In the genomic region with DNA sequence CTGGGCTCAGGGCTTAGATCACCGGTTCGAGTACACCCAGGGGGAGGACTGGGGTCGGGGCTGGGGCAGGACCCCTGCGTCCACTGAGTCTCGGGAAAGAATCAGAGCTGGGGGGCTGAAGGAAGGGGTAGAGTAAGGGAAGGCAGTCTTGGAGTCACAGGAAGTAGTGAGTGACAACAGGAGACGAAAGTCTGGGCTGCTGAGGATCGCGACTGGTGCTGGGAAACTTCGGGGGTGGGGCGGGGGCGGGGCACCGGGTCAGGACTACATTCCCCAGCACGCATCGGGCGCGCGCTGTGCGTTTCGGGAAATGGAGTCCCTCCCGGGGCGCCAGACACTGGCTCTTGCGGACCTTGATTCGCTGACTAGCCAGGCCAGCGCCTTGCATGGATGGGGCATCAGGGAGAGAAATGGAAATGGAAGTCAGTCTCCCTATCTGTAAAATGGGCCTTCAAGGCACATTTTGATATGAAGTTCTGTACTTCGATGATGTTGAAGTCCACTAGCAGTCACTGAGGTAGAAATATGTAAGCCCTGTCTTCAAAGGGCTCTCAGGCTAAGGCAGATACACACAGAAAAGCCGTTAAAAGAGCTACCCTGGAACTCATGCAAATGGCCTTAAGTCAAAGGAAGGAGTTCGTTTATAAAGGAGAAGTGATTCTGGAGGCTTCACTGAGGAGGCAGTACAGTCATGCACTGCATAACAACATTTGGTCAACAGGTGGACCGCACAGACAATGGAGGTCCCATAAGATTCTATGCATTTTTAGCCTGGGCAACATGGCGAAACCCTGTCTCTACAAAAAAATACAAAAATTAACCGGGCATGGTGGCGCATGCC, we compare ENCODE assay signal across 9 cellular contexts. TPM values are rescaled to one million over a fixed set of nuclear protein-coding genes. Genes with fewer than 3 reads are reported as not detected.
DNase-seq lines count a peak whose midpoint lies in the region; ATAC-seq, FAIRE-seq and TF ChIP-seq lines count a peak whose summit lies in the region.
"Had no signal": no experiment of that assay in that cellular context is flagged by ENCODE, and none has a peak within 500 bp of the region (broad histone marks: within the 10 kb centered on the region; RNA-seq: fewer than 3 reads in every experiment).

No MANE protein-coding gene starts in this region.

- H3K27ac ChIP-seq in GM12878 (ENCODE audit: control insufficient read depth, insufficient read depth) (peak overlapping the region; percentile 39; the same call in 1 of the 2 replicates), vagina (peak overlapping the region; percentile 100)

- H3K9ac ChIP-seq in GM12878 (ENCODE audit: control insufficient read depth, insufficient read depth, low read length): peak overlapping the region; percentile 32; the same call in 1 of the 2 replicates

- TF ChIP-seq POLR2A in GM12878 (IDR thresholded peaks at IDR 0.05; ENCODE audit: low read depth, low read length) (no peak), vagina (IDR thresholded peaks at IDR 0.05) (peak in 1 of 2 donors; percentile 38)

- ATAC-seq in GM12878: peak; percentile 74

- H3K4me3 ChIP-seq in GM12878 (no peak overlapping the region), vagina (peak overlapping the region; percentile 63 to 78)

- no peak for TF ChIP-seq EP300 in GM12878 (IDR thresholded peaks at IDR 0.05; ENCODE audit: borderline replicate concordance in 1 of 2, control insufficient read depth in 1 of 2, low read depth in 2 of 2, low read length in 2 of 2)

- DNase-seq in NCI-H524 (lab: John Stamatoyannopoulos, UW) (peak; percentile 71 to 78), NCI-H524 treated with DMSO at 0.1 percent for 48 hours (lab: John Stamatoyannopoulos, UW) (no peak), MV-4-11 (lab: John Stamatoyannopoulos, UW) (peak; percentile 89), T1000 (lab: John Stamatoyannopoulos, UW) (peak; percentile 86), GM12878 (ENCODE audit: low read depth, low spot score) (no peak), hypothalamus (lab: John Stamatoyannopoulos, UW) (peak; percentile 44 to 94 (median 81)), retina (peak; percentile 89), vagina (ENCODE audit: extremely low spot score in 2 of 2) (no peak)
- DNase-seq: DND-41 had no signal

- H3K36me3 ChIP-seq in GM12878 (ENCODE audit: control insufficient read depth in 2 of 2, insufficient read depth in 2 of 2, low read length in 1 of 2) (no peaks in the 10 kb centered on the region), vagina (no peaks in the 10 kb centered on the region)

- RAD21 ChIA-PET in GM12878 (lab: Charles Lee; ENCODE audit: unreplicated experiment): interaction anchor here (0.6 to 2.0 kb wide), 2 partner anchors 20 to 52 kb away, joined by 3 to 7 read pairs; no protein-coding TSS in a partner anchor

- H3K4me2 ChIP-seq in GM12878 (ENCODE audit: control insufficient read depth, insufficient read depth): peak overlapping the region; percentile 71

- peak; percentile 71 for FAIRE-seq in GM12878 (lab: Jason Lieb, UNC)

- peaks cover 1% of the 10 kb centered on the region; the same call in 1 of the 2 replicates for H3K79me2 ChIP-seq in GM12878 (ENCODE audit: control insufficient read depth, insufficient read depth, low read length)

- H4K20me1 ChIP-seq in GM12878 (ENCODE audit: control insufficient read depth, insufficient read depth): no peaks in the 10 kb centered on the region; the same call in 1 of the 2 replicates

- H3K9me3 ChIP-seq in GM12878 (replicated peaks; ENCODE audit: control insufficient read depth, insufficient read depth, low read length) (no peaks in the 10 kb centered on the region), vagina (no peaks in the 10 kb centered on the region)

- no peak for TF ChIP-seq CTCF in GM12878 (IDR thresholded peaks at IDR 0.05 in 2 of 3, conservative IDR thresholded peaks at IDR 0.05 in 1 of 3; ENCODE audit: control insufficient read depth in 2 of 3, extremely low read depth in 1 of 3, insufficient read depth in 1 of 3, low read depth in 3 of 3, low read length in 3 of 3)
- TF ChIP-seq CTCF in vagina (IDR thresholded peaks at IDR 0.05): no peak

- no TSS peak for BruUV-seq in GM12878 (replicated peaks; lab: Mats Ljungman, UMichigan)

- CTCF ChIA-PET in GM12878 (lab: Yijun Ruan, JAX): interaction anchor here (1.2 to 4.1 kb wide), 2 partner anchors 45 to 52 kb away, joined by 4 to 28 read pairs; no protein-coding TSS in a partner anchor

- no peak for TF ChIP-seq RAD21 in GM12878 (IDR thresholded peaks at IDR 0.05; ENCODE audit: insufficient read depth, low read depth, low read length)

- POLR2A ChIA-PET in GM12878 (lab: Charles Lee): interaction anchor here (0.8 to 1.3 kb wide), 3 partner anchors 10 to 24 kb away, joined by 3 to 6 read pairs (median 4); no protein-coding TSS in a partner anchor

- peak overlapping the region; percentile 78 for H2AFZ ChIP-seq in GM12878 (ENCODE audit: control insufficient read depth, low read depth, low read length)

- in situ Hi-C loops in GM12878 (cut with MboI): no loop called here

- intact Hi-C loops in GM12878 (cut with micrococcal nuclease; ENCODE audit: unreplicated experiment) (loop anchor here (2.0 to 10.0 kb wide), 2 partner anchors 26 to 242 kb away; a partner anchor contains a TSS), vagina (cut with DNase I) (no loop called here)

- H3K27me3 ChIP-seq in GM12878 (replicated peaks in 1 of 2; ENCODE audit: control insufficient read depth in 2 of 2, insufficient read depth in 2 of 2, low read length in 1 of 2): no peaks in the 10 kb centered on the region
- H3K27me3 ChIP-seq in vagina: no peaks in the 10 kb centered on the region

- H3K4me1 ChIP-seq in GM12878 (ENCODE audit: control insufficient read depth, insufficient read depth, low read length) (peaks cover 31% of the 10 kb centered on the region), vagina (peaks cover 60% of the 10 kb centered on the region)

- WGBS in GM12878 (ENCODE audit: insufficient coverage, insufficient replicate concordance, low lambda C conversion rate, missing lambda C conversion rate): 4% methylated on average over 27 of the region's 31 CpGs

- SMC1A ChIA-PET in GM12878 (lab: Charles Lee; ENCODE audit: uncharacterized antibody, unreplicated experiment): interaction anchor here (0.5 to 8.8 kb wide), 5 partner anchors 14 to 99 kb away, joined by 3 to 146 read pairs (median 3); no protein-coding TSS in a partner anchor

RNA-seq across cellular contexts. Expression of a gene that starts 0.7 kb away (rescaled TPM):
- total RNA-seq in GM12878 (2013; cell fraction: nucleolus; rRNA removed): not detected in 2 replicates
- 0.05 and 0.11 TPM in 2 replicates for total RNA-seq in GM12878 (2014; rRNA removed)
- total RNA-seq in GM12878 (2014; rRNA removed; fragmentation: Illumina TruSeq; extraction: Trizol): 0.09 and 0.14 TPM in 2 replicates
- total RNA-seq in GM12878 (2021): 0.45 and 0.46 TPM in 2 replicates
- polyA plus RNA-seq in GM12878 (2011; ENCODE audit: low read depth): not detected
- polyA plus RNA-seq in GM12878 (2011; rRNA removed): 0.11 TPM in 1 of 2 replicates, not detected in the other
- polyA plus RNA-seq in GM12878 (2011; cell fraction: cytosol; rRNA removed): 0.07 and 0.13 TPM in 2 replicates
- 0.15 and 0.23 TPM in 2 replicates for polyA plus RNA-seq in GM12878 (2011; cell fraction: nucleus; rRNA removed)
- polyA plus RNA-seq in GM12878 (2012): 0.13 and 0.19 TPM in 2 replicates
- polyA plus RNA-seq in GM12878 (2014; fragmentation: Illumina TruSeq; extraction: Trizol): 0.16 TPM in 1 of 2 replicates, not detected in the other
- under 1 TPM in 1 of 2 experiments, not detected in 1; 0.04 TPM for polyA plus RNA-seq in GM12878 (2014; fragmentation: Nextera tagmentation; extraction: Ambion mirVana)
- 0.22 and 0.34 TPM in 2 replicates for polyA plus RNA-seq in GM12878 (2014; rRNA removed)
- not detected for polyA plus RNA-seq in GM12878 (2016; fragmentation: Nextera tagmentation; extraction: Ambion mirVana)
- 0.57 and 0.80 TPM in 2 replicates for polyA minus RNA-seq in GM12878 (2011; rRNA and poly(A)+ RNA removed)
- polyA minus RNA-seq in GM12878 (2011; cell fraction: cytosol; rRNA and poly(A)+ RNA removed): not detected in 2 replicates
- polyA minus RNA-seq in GM12878 (2011; cell fraction: nucleus; rRNA and poly(A)+ RNA removed): 0.48 and 0.57 TPM in 2 replicates
- total RNA-seq in vagina: 3.2 TPM

RNA-seq across cellular contexts. Expression of a gene that starts 3.2 kb away (rescaled TPM):
- 7.3 and 8.8 TPM in 2 replicates for total RNA-seq in GM12878 (2013; cell fraction: nucleolus; rRNA removed)
- total RNA-seq in GM12878 (2014; rRNA removed) (21.7 and 30.5 TPM in 2 replicates), GM12878 (2014; rRNA removed; fragmentation: Illumina TruSeq; extraction: Trizol) (9.0 and 12.0 TPM in 2 replicates), GM12878 (2021) (20.2 and 20.3 TPM in 2 replicates), vagina (38.1 TPM)
- polyA plus RNA-seq in GM12878 (2011; ENCODE audit: low read depth): 3.3 TPM
- polyA plus RNA-seq in GM12878 (2011; rRNA removed) (10.5 and 15.3 TPM in 2 replicates), GM12878 (2014; fragmentation: Illumina TruSeq; extraction: Trizol) (2.6 and 8.5 TPM in 2 replicates), GM12878 (2014; fragmentation: Nextera tagmentation; extraction: Ambion mirVana) (1 to 10 TPM; 1.1 to 2.1 TPM), GM12878 (2014; rRNA removed) (28.1 and 37.3 TPM in 2 replicates), GM12878 (2016; fragmentation: Nextera tagmentation; extraction: Ambion mirVana) (10 to 100 TPM in 1 of 2 experiments, 1 to 10 TPM in 1; 9.7 to 26.6 TPM)
- polyA plus RNA-seq in GM12878 (2011; cell fraction: cytosol; rRNA removed): 14.9 and 26.6 TPM in 2 replicates
- 9.7 and 9.9 TPM in 2 replicates for polyA plus RNA-seq in GM12878 (2011; cell fraction: nucleus; rRNA removed)
- polyA plus RNA-seq in GM12878 (2012): 9.6 and 11.8 TPM in 2 replicates
- 2.3 and 4.8 TPM in 2 replicates for polyA minus RNA-seq in GM12878 (2011; rRNA and poly(A)+ RNA removed)
- polyA minus RNA-seq in GM12878 (2011; cell fraction: cytosol; rRNA and poly(A)+ RNA removed): 2.8 and 5.7 TPM in 2 replicates
- 1.3 and 1.6 TPM in 2 replicates for polyA minus RNA-seq in GM12878 (2011; cell fraction: nucleus; rRNA and poly(A)+ RNA removed)

RNA-seq across cellular contexts. Expression of a gene that starts 26.3 kb away (rescaled TPM):
- 18.6 and 24.2 TPM in 2 replicates for total RNA-seq in GM12878 (2013; cell fraction: nucleolus; rRNA removed)
- total RNA-seq in GM12878 (2014; rRNA removed) (19.8 and 23.6 TPM in 2 replicates), GM12878 (2014; rRNA removed; fragmentation: Illumina TruSeq; extraction: Trizol) (6.2 and 6.8 TPM in 2 replicates), GM12878 (2021) (27.5 and 32.1 TPM in 2 replicates), vagina (21.4 TPM)
- polyA plus RNA-seq in GM12878 (2011; ENCODE audit: low read depth): 3.2 TPM
- polyA plus RNA-seq in GM12878 (2011; rRNA removed) (4.7 and 11.5 TPM in 2 replicates), GM12878 (2014; fragmentation: Illumina TruSeq; extraction: Trizol) (1.5 and 3.8 TPM in 2 replicates), GM12878 (2014; fragmentation: Nextera tagmentation; extraction: Ambion mirVana) (under 1 TPM in 1 of 2 experiments, not detected in 1; 0.02 TPM), GM12878 (2014; rRNA removed) (15.5 and 18.7 TPM in 2 replicates), GM12878 (2016; fragmentation: Nextera tagmentation; extraction: Ambion mirVana) (under 1 TPM; 0.66 TPM)
- 14.3 and 20.2 TPM in 2 replicates for polyA plus RNA-seq in GM12878 (2011; cell fraction: cytosol; rRNA removed)
- polyA plus RNA-seq in GM12878 (2011; cell fraction: nucleus; rRNA removed): 35.4 and 47.5 TPM in 2 replicates
- polyA plus RNA-seq in GM12878 (2012): 13.5 and 15.5 TPM in 2 replicates
- polyA minus RNA-seq in GM12878 (2011; rRNA and poly(A)+ RNA removed): 6.6 and 15.9 TPM in 2 replicates
- 12.9 and 18.2 TPM in 2 replicates for polyA minus RNA-seq in GM12878 (2011; cell fraction: cytosol; rRNA and poly(A)+ RNA removed)
- polyA minus RNA-seq in GM12878 (2011; cell fraction: nucleus; rRNA and poly(A)+ RNA removed): 6.0 and 13.4 TPM in 2 replicates

RNA-seq across cellular contexts. Expression of a gene that starts 51.8 kb away (rescaled TPM):
- 14.8 and 15.5 TPM in 2 replicates for total RNA-seq in GM12878 (2013; cell fraction: nucleolus; rRNA removed)
- 19.5 and 22.4 TPM in 2 replicates for total RNA-seq in GM12878 (2014; rRNA removed)
- 7.0 and 7.2 TPM in 2 replicates for total RNA-seq in GM12878 (2014; rRNA removed; fragmentation: Illumina TruSeq; extraction: Trizol)
- 17.3 TPM in 2 replicates for total RNA-seq in GM12878 (2021)
- 9.1 TPM for polyA plus RNA-seq in GM12878 (2011; ENCODE audit: low read depth)
- polyA plus RNA-seq in GM12878 (2011; rRNA removed): 8.3 and 15.2 TPM in 2 replicates
- polyA plus RNA-seq in GM12878 (2011; cell fraction: cytosol; rRNA removed): 23.5 and 26.1 TPM in 2 replicates
- 12.2 and 17.5 TPM in 2 replicates for polyA plus RNA-seq in GM12878 (2011; cell fraction: nucleus; rRNA removed)
- polyA plus RNA-seq in GM12878 (2012): 19.4 and 25.7 TPM in 2 replicates
- polyA plus RNA-seq in GM12878 (2014; fragmentation: Illumina TruSeq; extraction: Trizol): 5.6 and 8.6 TPM in 2 replicates
- polyA plus RNA-seq in GM12878 (2014; fragmentation: Nextera tagmentation; extraction: Ambion mirVana): 1 to 10 TPM; 3.4 to 8.5 TPM
- 18.6 and 19.7 TPM in 2 replicates for polyA plus RNA-seq in GM12878 (2014; rRNA removed)
- 10 to 100 TPM; 21.3 to 21.9 TPM for polyA plus RNA-seq in GM12878 (2016; fragmentation: Nextera tagmentation; extraction: Ambion mirVana)
- 16.2 and 26.9 TPM in 2 replicates for polyA minus RNA-seq in GM12878 (2011; rRNA and poly(A)+ RNA removed)
- 6.3 and 9.1 TPM in 2 replicates for polyA minus RNA-seq in GM12878 (2011; cell fraction: cytosol; rRNA and poly(A)+ RNA removed)
- polyA minus RNA-seq in GM12878 (2011; cell fraction: nucleus; rRNA and poly(A)+ RNA removed): 8.0 and 8.9 TPM in 2 replicates
- total RNA-seq in vagina: 27.0 TPM

Comparison
In these comparisons a context has a peak if more than half of its experiments do, and no peak if none do; other contexts are left out.
1. DNase-seq: peak in NCI-H524 (2 of 2), MV-4-11 (single experiment), T1000 (single experiment), hypothalamus (51 of 51) and retina (single experiment); none in NCI-H524 treated with DMSO at 0.1 percent for 48 hours (single experiment), GM12878 (single experiment) and vagina (0 of 2).